Comparison of ENCODE assay signal across 18 cellular contexts in genomic region chr22:21650280-21650679, GRCh38. TPM values are rescaled to one million over a fixed set of nuclear protein-coding genes. Genes with fewer than 3 reads are reported as not detected.
DNase-seq lines count a peak whose midpoint lies in the region; ATAC-seq and TF ChIP-seq lines count a peak whose summit lies in the region.
"Had no signal": no experiment of that assay in that cellular context is flagged by ENCODE, and none has a peak within 500 bp of the region (broad histone marks: within the 10 kb centered on the region; RNA-seq: fewer than 3 reads in every experiment).

No MANE protein-coding gene starts in this region.

- H3K27me3 ChIP-seq in Karpas-422 (ENCODE audit: low read length) = no peaks in the 10 kb centered on the region
- no peaks in the 10 kb centered on the region for H3K27me3 ChIP-seq in neural progenitor cell
- H3K27me3 ChIP-seq: ascending aorta, ovary, SJSA1 had no signal

- peaks cover 16% of the 10 kb centered on the region for H3K36me3 Mint-ChIP-seq in activated CD8-positive, alpha-beta memory T cell treated with anti-CD3 and anti-CD28 coated beads, Interleukin-2, amount 10 ng/mL, durations not matched to agents 7 days and 5 days
- H3K36me3 Mint-ChIP-seq in activated naive CD8-positive, alpha-beta T cell treated with anti-CD3 and anti-CD28 coated beads, Interleukin-2, amount 10 ng/mL, durations not matched to agents 7 days and 5 days = peaks cover 9% of the 10 kb centered on the region
- peaks cover 5% of the 10 kb centered on the region for H3K36me3 Mint-ChIP-seq in neural progenitor cell

- H3K27ac ChIP-seq in Karpas-422 (ENCODE audit: low read length) = no peak overlapping the region
- no peak overlapping the region for H3K27ac ChIP-seq in neural progenitor cell
- H3K27ac ChIP-seq: ascending aorta, ovary had no signal

- H3K4me2 ChIP-seq in Karpas-422 (ENCODE audit: low read depth, low read length, poor library complexity, severe bottlenecking) = peak overlapping the region; percentile 94
- peak overlapping the region; percentile 92 for H3K4me2 ChIP-seq in neural progenitor cell

- no peak overlapping the region for H2AFZ ChIP-seq in Karpas-422 (ENCODE audit: low read length)
- H2AFZ ChIP-seq in neural progenitor cell (replicated peaks) = no peak overlapping the region

- H3F3A ChIP-seq in neural progenitor cell (ENCODE audit: low read depth) = peaks cover 49% of the 10 kb centered on the region

- peaks cover 27% of the 10 kb centered on the region for H3K4me1 Mint-ChIP-seq in activated CD8-positive, alpha-beta memory T cell treated with anti-CD3 and anti-CD28 coated beads, Interleukin-2, amount 10 ng/mL, durations not matched to agents 7 days and 5 days
- peaks cover 20% of the 10 kb centered on the region for H3K4me1 Mint-ChIP-seq in activated naive CD8-positive, alpha-beta T cell treated with anti-CD3 and anti-CD28 coated beads, Interleukin-2, amount 10 ng/mL, durations not matched to agents 7 days and 5 days
- H3K4me1 Mint-ChIP-seq in neural progenitor cell = peaks cover 28% of the 10 kb centered on the region

- H3K79me2 ChIP-seq in Karpas-422 (ENCODE audit: low read length) (peaks cover 11% of the 10 kb centered on the region), neural progenitor cell (ENCODE audit: low read depth) (peaks cover 25% of the 10 kb centered on the region)

- no peak overlapping the region for H3K4me3 ChIP-seq in Karpas-422 (ENCODE audit: low read length)
- peak overlapping the region; percentile 72 for H3K4me3 ChIP-seq in neural progenitor cell
- H3K4me3 ChIP-seq: ascending aorta, mucosa of descending colon, ovary had no signal

- H3K9me2 ChIP-seq in Karpas-422 (replicated peaks; ENCODE audit: insufficient read depth, low read length) = no peaks in the 10 kb centered on the region

- peak overlapping the region; percentile 88 for H3K4me3 Mint-ChIP-seq in activated CD8-positive, alpha-beta memory T cell treated with anti-CD3 and anti-CD28 coated beads, Interleukin-2, amount 10 ng/mL, durations not matched to agents 7 days and 5 days
- peak overlapping the region; percentile 83 for H3K4me3 Mint-ChIP-seq in activated naive CD8-positive, alpha-beta T cell treated with anti-CD3 and anti-CD28 coated beads, Interleukin-2, amount 10 ng/mL, durations not matched to agents 7 days and 5 days
- H3K4me3 Mint-ChIP-seq in neural progenitor cell = peak overlapping the region; percentile 93

- POLR2A ChIA-PET in activated naive CD8-positive, alpha-beta T cell treated with anti-CD3 and anti-CD28 coated beads, Interleukin-2, amount 10 ng/mL, durations not matched to agents 7 days and 5 days (lab: Charles Lee) = interaction anchor here (2.2 to 4.5 kb wide), 2 partner anchors 8 to 21 kb away, joined by 12 to 41 read pairs; partner anchors contain the start of genes SDF2L1 and YDJC

- no peak for DNase-seq in activated CD8-positive, alpha-beta memory T cell treated with anti-CD3 and anti-CD28 coated beads, Interleukin-2, amount 10 ng/mL, durations not matched to agents 7 days and 5 days
- no peak for DNase-seq in activated CD8-positive, alpha-beta memory T cell treated with anti-CD3 and anti-CD28 coated beads for 24 hours
- DNase-seq in Karpas-422 = no peak
- no peak for DNase-seq in activated naive CD8-positive, alpha-beta T cell treated with anti-CD3 and anti-CD28 coated beads, Interleukin-2, amount 10 ng/mL, durations not matched to agents 7 days and 5 days
- DNase-seq in neural progenitor cell (ENCODE audit: low spot score) = no peak
- no peak for DNase-seq in activated naive CD4-positive, alpha-beta T cell (lab: John Stamatoyannopoulos, UW)
- no peak for DNase-seq in medulla oblongata (ENCODE audit: extremely low spot score)
- DNase-seq: activated CD4-positive, alpha-beta T cell treated with anti-CD3 and anti-CD28 coated beads, Interleukin-2, amount 50 U/mL, for 48 hours; activated effector memory CD4-positive, alpha-beta T cell treated with anti-CD3 and anti-CD28 coated beads, Interleukin-2, amount 50 U/mL, for 16 hours; left cardiac atrium; mucosa of descending colon; NCI-H2081 treated with DMSO at 0.1 percent for 48 hours; NCI-H524; ovary; stimulated activated CD4-positive, alpha-beta T cell treated with anti-CD3 and anti-CD28 coated beads, Interleukin-1b, Interleukin-23, amount 100 ng/mL, for 48 hours had no signal

- CTCF ChIA-PET in activated CD8-positive, alpha-beta memory T cell treated with anti-CD3 and anti-CD28 coated beads, Interleukin-2, amount 10 ng/mL, durations not matched to agents 7 days and 5 days (lab: Charles Lee) = interaction anchor here (0.8 kb wide), 1 partner anchor 21 kb away, joined by 3 read pairs; the partner anchor contains the start of gene YDJC

- peaks cover 4% of the 10 kb centered on the region; the same call in 1 of the 2 replicates for H3K36me3 ChIP-seq in Karpas-422 (ENCODE audit: insufficient read depth, low read length)
- no peaks in the 10 kb centered on the region for H3K36me3 ChIP-seq in neural progenitor cell
- H3K36me3 ChIP-seq: ovary had no signal

- no peak for ATAC-seq in activated CD8-positive, alpha-beta memory T cell treated with anti-CD3 and anti-CD28 coated beads, Interleukin-2, amount 10 ng/mL, durations not matched to agents 7 days and 5 days
- ATAC-seq in activated naive CD8-positive, alpha-beta T cell treated with anti-CD3 and anti-CD28 coated beads, Interleukin-2, amount 10 ng/mL, durations not matched to agents 7 days and 5 days (ENCODE audit: low read depth) = no peak
- ATAC-seq in HG02623 (IDR thresholded peaks at IDR 0.05; ENCODE audit: unreplicated experiment) = no peak
- ATAC-seq: left cardiac atrium, mucosa of descending colon had no signal

- H3K4me1 ChIP-seq in Karpas-422 (ENCODE audit: low read length) (peaks cover 21% of the 10 kb centered on the region), neural progenitor cell (peaks cover 20% of the 10 kb centered on the region)

- no peak overlapping the region for H3K9ac ChIP-seq in Karpas-422 (ENCODE audit: low read length)
- H3K9ac ChIP-seq in neural progenitor cell = no peak overlapping the region

- no peak for TF ChIP-seq CTCF in neural progenitor cell (IDR thresholded peaks at IDR 0.05)

- no peaks in the 10 kb centered on the region for H3K27me3 Mint-ChIP-seq in activated CD8-positive, alpha-beta memory T cell treated with anti-CD3 and anti-CD28 coated beads, Interleukin-2, amount 10 ng/mL, durations not matched to agents 7 days and 5 days
- no peaks in the 10 kb centered on the region for H3K27me3 Mint-ChIP-seq in activated naive CD8-positive, alpha-beta T cell treated with anti-CD3 and anti-CD28 coated beads, Interleukin-2, amount 10 ng/mL, durations not matched to agents 7 days and 5 days
- peaks cover 8% of the 10 kb centered on the region for H3K27me3 Mint-ChIP-seq in neural progenitor cell (ENCODE audit: insufficient read depth, low read depth)

- H3K27ac Mint-ChIP-seq in activated CD8-positive, alpha-beta memory T cell treated with anti-CD3 and anti-CD28 coated beads, Interleukin-2, amount 10 ng/mL, durations not matched to agents 7 days and 5 days = no peak overlapping the region
- H3K27ac Mint-ChIP-seq in activated naive CD8-positive, alpha-beta T cell treated with anti-CD3 and anti-CD28 coated beads, Interleukin-2, amount 10 ng/mL, durations not matched to agents 7 days and 5 days = peak overlapping the region; percentile 88
- peak overlapping the region; percentile 96 for H3K27ac Mint-ChIP-seq in neural progenitor cell

- H4K20me1 ChIP-seq in Karpas-422 (ENCODE audit: insufficient read depth, low read depth, low read length) (no peaks in the 10 kb centered on the region), neural progenitor cell (ENCODE audit: low read depth) (peaks cover 26% of the 10 kb centered on the region)

- H3K9me3 ChIP-seq in Karpas-422 (ENCODE audit: low read length) = no peaks in the 10 kb centered on the region
- no peaks in the 10 kb centered on the region for H3K9me3 ChIP-seq in neural progenitor cell (ENCODE audit: low read depth)
- H3K9me3 ChIP-seq: ascending aorta, mucosa of descending colon, ovary, SJSA1 had no signal

- H3K9me3 Mint-ChIP-seq in activated CD8-positive, alpha-beta memory T cell treated with anti-CD3 and anti-CD28 coated beads, Interleukin-2, amount 10 ng/mL, durations not matched to agents 7 days and 5 days (ENCODE audit: low read depth) = no peaks in the 10 kb centered on the region
- H3K9me3 Mint-ChIP-seq in activated naive CD8-positive, alpha-beta T cell treated with anti-CD3 and anti-CD28 coated beads, Interleukin-2, amount 10 ng/mL, durations not matched to agents 7 days and 5 days = no peaks in the 10 kb centered on the region
- no peaks in the 10 kb centered on the region for H3K9me3 Mint-ChIP-seq in neural progenitor cell

RNA-seq across cellular contexts. Expression of gene SDF2L1, which starts 8.2 kb away (rescaled TPM):
- total RNA-seq in activated CD8-positive, alpha-beta memory T cell treated with anti-CD3 and anti-CD28 coated beads, Interleukin-2, amount 10 ng/mL, durations not matched to agents 7 days and 5 days = 10 to 100 TPM; 78.7 to 79.1 TPM
- total RNA-seq in Karpas-422 (2014; rRNA removed; shearing (Covaris generic); ENCODE audit: low replicate concordance) = 19.0 and 72.9 TPM in 2 replicates
- total RNA-seq in activated naive CD8-positive, alpha-beta T cell treated with anti-CD3 and anti-CD28 coated beads, Interleukin-2, amount 10 ng/mL, durations not matched to agents 7 days and 5 days = 10 to 100 TPM; 36.0 to 39.7 TPM
- 4.3 and 16.6 TPM in 2 replicates for total RNA-seq in neural progenitor cell (ENCODE audit: low replicate concordance)

RNA-seq across cellular contexts. Expression of gene PPIL2, which starts 15.5 kb away (rescaled TPM):
- 10 to 100 TPM; 55.7 to 61.2 TPM for total RNA-seq in activated CD8-positive, alpha-beta memory T cell treated with anti-CD3 and anti-CD28 coated beads, Interleukin-2, amount 10 ng/mL, durations not matched to agents 7 days and 5 days
- total RNA-seq in Karpas-422 (2014; rRNA removed; shearing (Covaris generic); ENCODE audit: low replicate concordance) = 32.8 and 39.6 TPM in 2 replicates
- 10 to 100 TPM; 67.0 to 73.1 TPM for total RNA-seq in activated naive CD8-positive, alpha-beta T cell treated with anti-CD3 and anti-CD28 coated beads, Interleukin-2, amount 10 ng/mL, durations not matched to agents 7 days and 5 days
- total RNA-seq in neural progenitor cell (ENCODE audit: low replicate concordance) = 14.3 and 28.3 TPM in 2 replicates

RNA-seq across cellular contexts. Expression of gene CCDC116, which starts 17.7 kb away (rescaled TPM):
- under 1 TPM; 0.59 to 0.76 TPM for total RNA-seq in activated CD8-positive, alpha-beta memory T cell treated with anti-CD3 and anti-CD28 coated beads, Interleukin-2, amount 10 ng/mL, durations not matched to agents 7 days and 5 days
- total RNA-seq in Karpas-422 (2014; rRNA removed; shearing (Covaris generic); ENCODE audit: low replicate concordance) = 0.11 and 1.3 TPM in 2 replicates
- total RNA-seq in activated naive CD8-positive, alpha-beta T cell treated with anti-CD3 and anti-CD28 coated beads, Interleukin-2, amount 10 ng/mL, durations not matched to agents 7 days and 5 days = under 1 TPM; 0.50 to 0.79 TPM
- 0.15 TPM in 1 of 2 replicates, not detected in the other for total RNA-seq in neural progenitor cell (ENCODE audit: low replicate concordance)
- total RNA-seq: ascending aorta had no signal

RNA-seq across cellular contexts. Expression of gene YDJC, which starts 20.5 kb away (rescaled TPM):
- 10 to 100 TPM; 43.7 to 44.3 TPM for total RNA-seq in activated CD8-positive, alpha-beta memory T cell treated with anti-CD3 and anti-CD28 coated beads, Interleukin-2, amount 10 ng/mL, durations not matched to agents 7 days and 5 days
- 59.1 and 109 TPM in 2 replicates for total RNA-seq in Karpas-422 (2014; rRNA removed; shearing (Covaris generic); ENCODE audit: low replicate concordance)
- total RNA-seq in activated naive CD8-positive, alpha-beta T cell treated with anti-CD3 and anti-CD28 coated beads, Interleukin-2, amount 10 ng/mL, durations not matched to agents 7 days and 5 days = 10 to 100 TPM; 45.3 to 46.7 TPM
- 4.8 and 23.4 TPM in 2 replicates for total RNA-seq in neural progenitor cell (ENCODE audit: low replicate concordance)
